16 cellular contexts compared by ENCODE assay signal in the genomic region with DNA sequence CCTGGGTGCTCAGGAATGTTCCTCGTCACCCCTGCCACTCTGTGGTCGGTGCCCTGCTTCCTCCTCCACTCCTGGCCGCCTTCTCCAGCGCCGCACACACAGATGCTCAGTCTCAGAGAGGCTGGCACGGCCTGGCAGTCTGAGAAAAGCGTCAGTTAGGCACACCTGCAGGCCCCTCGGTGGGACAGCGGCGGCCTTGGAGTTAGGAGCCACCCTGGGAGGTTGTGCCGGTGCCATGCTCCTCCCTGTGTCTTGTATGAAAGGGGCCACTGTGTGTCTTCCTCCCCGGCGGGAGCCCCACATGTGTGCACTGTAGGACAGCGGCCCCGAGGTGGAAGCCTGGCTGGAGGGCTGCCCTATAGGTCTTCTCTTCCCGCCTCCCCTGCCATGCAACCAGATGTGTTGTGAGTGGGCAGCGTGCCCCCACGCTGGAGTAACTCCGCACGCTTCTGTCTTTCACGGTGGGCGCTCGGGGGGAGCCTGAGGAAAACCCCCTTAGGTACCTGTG.
A peak's percentile ranks its signal among the peaks of the same experiment; 100 is the strongest.
DNase-seq lines count a peak whose midpoint lies in the region; ATAC-seq and TF ChIP-seq lines count a peak whose summit lies in the region.
"Had no signal": no experiment of that assay in that cellular context is flagged by ENCODE, and none has a peak within 500 bp of the region (broad histone marks: within the 10 kb centered on the region; RNA-seq: fewer than 3 reads in every experiment).

No MANE protein-coding gene starts in this region.

- CTCF ChIA-PET in activated CD8-positive, alpha-beta memory T cell treated with anti-CD3 and anti-CD28 coated beads, Interleukin-2, amount 10 ng/mL, durations not matched to agents 7 days and 5 days (lab: Charles Lee): no interaction called here

- H3K36me3 Mint-ChIP-seq in activated CD8-positive, alpha-beta memory T cell treated with anti-CD3 and anti-CD28 coated beads, Interleukin-2, amount 10 ng/mL, durations not matched to agents 7 days and 5 days: peaks cover 2% of the 10 kb centered on the region
- H3K36me3 Mint-ChIP-seq in memory B cell (peaks cover 13% of the 10 kb centered on the region), progenitor cell of endocrine pancreas (ENCODE audit: insufficient read depth) (peaks cover 21% of the 10 kb centered on the region)
- peaks cover 47% of the 10 kb centered on the region for H3K36me3 Mint-ChIP-seq in stimulated activated effector memory CD8-positive, alpha-beta T cell treated with anti-CD3 and anti-CD28 coated beads, Interleukin-12 subunit alpha, Interleukin-12 subunit beta, amount 100 ng/mL, for 72 hours

- peak; percentile 56 for DNase-seq in activated CD8-positive, alpha-beta memory T cell treated with anti-CD3 and anti-CD28 coated beads for 24 hours
- no peak for DNase-seq in activated CD8-positive, alpha-beta memory T cell treated with anti-CD3 and anti-CD28 coated beads, Interleukin-2, amount 10 ng/mL, durations not matched to agents 7 days and 5 days
- DNase-seq in NCI-H69 (lab: John Stamatoyannopoulos, UW): peak; percentile 15
- no peak for DNase-seq in memory B cell (ENCODE audit: low spot score in 2 of 2)
- DNase-seq in stimulated activated effector memory CD8-positive, alpha-beta T cell treated with anti-CD3 and anti-CD28 coated beads, Interleukin-12 subunit alpha, Interleukin-12 subunit beta, amount 100 ng/mL, for 72 hours (ENCODE audit: low spot score in 2 of 2): no peak
- no peak for DNase-seq in AML-193 (lab: John Stamatoyannopoulos, UW)
- no peak for DNase-seq in progenitor cell of endocrine pancreas (ENCODE audit: low spot score, unreplicated experiment)
- DNase-seq in NCI-H2196 (lab: John Stamatoyannopoulos, UW; ENCODE audit: unreplicated experiment): no peak
- DNase-seq: activated naive CD4-positive, alpha-beta T cell treated with Interleukin-2 at 50 U/mL for 16 hours; CD4-positive, CD25-positive, alpha-beta regulatory T cell; DMS79 treated with DMSO at 0.1 percent for 48 hours; gastrocnemius medialis; H9; left cardiac atrium; NCI-H1417 treated with DMSO at 0.1 percent for 48 hours; NCI-H2171 treated with DMSO at 0.1 percent for 48 hours had no signal

- peaks cover 15% of the 10 kb centered on the region for H3K4me1 Mint-ChIP-seq in activated CD8-positive, alpha-beta memory T cell treated with anti-CD3 and anti-CD28 coated beads, Interleukin-2, amount 10 ng/mL, durations not matched to agents 7 days and 5 days
- H3K4me1 Mint-ChIP-seq in memory B cell (peaks cover 33% of the 10 kb centered on the region), progenitor cell of endocrine pancreas (ENCODE audit: low read depth) (peaks cover 6% of the 10 kb centered on the region)
- H3K4me1 Mint-ChIP-seq in stimulated activated effector memory CD8-positive, alpha-beta T cell treated with anti-CD3 and anti-CD28 coated beads, Interleukin-12 subunit alpha, Interleukin-12 subunit beta, amount 100 ng/mL, for 72 hours: peaks cover 5% of the 10 kb centered on the region

- no peak overlapping the region for H3K4me3 Mint-ChIP-seq in activated CD8-positive, alpha-beta memory T cell treated with anti-CD3 and anti-CD28 coated beads, Interleukin-2, amount 10 ng/mL, durations not matched to agents 7 days and 5 days
- peak overlapping the region; percentile 32 for H3K4me3 Mint-ChIP-seq in memory B cell
- H3K4me3 Mint-ChIP-seq in stimulated activated effector memory CD8-positive, alpha-beta T cell treated with anti-CD3 and anti-CD28 coated beads, Interleukin-12 subunit alpha, Interleukin-12 subunit beta, amount 100 ng/mL, for 72 hours: no peak overlapping the region
- no peak overlapping the region for H3K4me3 Mint-ChIP-seq in progenitor cell of endocrine pancreas (ENCODE audit: low read depth)
- H3K4me3 Mint-ChIP-seq: CD4-positive, CD25-positive, alpha-beta regulatory T cell; H9 had no signal

- H3K9me3 Mint-ChIP-seq in activated CD8-positive, alpha-beta memory T cell treated with anti-CD3 and anti-CD28 coated beads, Interleukin-2, amount 10 ng/mL, durations not matched to agents 7 days and 5 days (ENCODE audit: low read depth): no peaks in the 10 kb centered on the region
- no peaks in the 10 kb centered on the region for H3K9me3 Mint-ChIP-seq in memory B cell
- no peaks in the 10 kb centered on the region for H3K9me3 Mint-ChIP-seq in stimulated activated effector memory CD8-positive, alpha-beta T cell treated with anti-CD3 and anti-CD28 coated beads, Interleukin-12 subunit alpha, Interleukin-12 subunit beta, amount 100 ng/mL, for 72 hours
- H3K9me3 Mint-ChIP-seq in progenitor cell of endocrine pancreas (ENCODE audit: low read depth): no peaks in the 10 kb centered on the region
- H3K9me3 Mint-ChIP-seq: CD4-positive, CD25-positive, alpha-beta regulatory T cell; H9 had no signal

- no peak overlapping the region for H3K27ac Mint-ChIP-seq in activated CD8-positive, alpha-beta memory T cell treated with anti-CD3 and anti-CD28 coated beads, Interleukin-2, amount 10 ng/mL, durations not matched to agents 7 days and 5 days
- H3K27ac Mint-ChIP-seq in memory B cell (no peak overlapping the region), progenitor cell of endocrine pancreas (no peak overlapping the region)
- H3K27ac Mint-ChIP-seq in stimulated activated effector memory CD8-positive, alpha-beta T cell treated with anti-CD3 and anti-CD28 coated beads, Interleukin-12 subunit alpha, Interleukin-12 subunit beta, amount 100 ng/mL, for 72 hours: peak overlapping the region; percentile 73
- H3K27ac Mint-ChIP-seq: H9 had no signal

- TF ChIP-seq CTCF in progenitor cell of endocrine pancreas (IDR thresholded peaks at IDR 0.05; ENCODE audit: unreplicated experiment): no peak

- H3K27me3 Mint-ChIP-seq in activated CD8-positive, alpha-beta memory T cell treated with anti-CD3 and anti-CD28 coated beads, Interleukin-2, amount 10 ng/mL, durations not matched to agents 7 days and 5 days: no peaks in the 10 kb centered on the region
- H3K27me3 Mint-ChIP-seq in memory B cell (no peaks in the 10 kb centered on the region), progenitor cell of endocrine pancreas (no peaks in the 10 kb centered on the region)
- H3K27me3 Mint-ChIP-seq: CD4-positive, CD25-positive, alpha-beta regulatory T cell had no signal

- ATAC-seq in activated CD8-positive, alpha-beta memory T cell treated with anti-CD3 and anti-CD28 coated beads, Interleukin-2, amount 10 ng/mL, durations not matched to agents 7 days and 5 days: no peak
- ATAC-seq in memory B cell (ENCODE audit: low read depth): no peak
- ATAC-seq in stimulated activated effector memory CD8-positive, alpha-beta T cell treated with anti-CD3 and anti-CD28 coated beads, Interleukin-12 subunit alpha, Interleukin-12 subunit beta, amount 100 ng/mL, for 72 hours: peak; percentile 26
- ATAC-seq: gastrocnemius medialis had no signal

Comparison
In these comparisons a context has a peak if more than half of its experiments do, and no peak if none do; other contexts are left out.
1. DNase-seq: peak in activated CD8-positive, alpha-beta memory T cell treated with anti-CD3 and anti-CD28 coated beads for 24 hours (single experiment) and NCI-H69 (single experiment); none in activated CD8-positive, alpha-beta memory T cell treated with anti-CD3 and anti-CD28 coated beads, Interleukin-2, amount 10 ng/mL, durations not matched to agents 7 days and 5 days (single experiment), memory B cell (0 of 2), stimulated activated effector memory CD8-positive, alpha-beta T cell treated with anti-CD3 and anti-CD28 coated beads, Interleukin-12 subunit alpha, Interleukin-12 subunit beta, amount 100 ng/mL, for 72 hours (0 of 2), AML-193 (0 of 2), progenitor cell of endocrine pancreas (single experiment) and NCI-H2196 (single experiment).